8 cellular contexts compared by ENCODE assay signal in the genomic region with DNA sequence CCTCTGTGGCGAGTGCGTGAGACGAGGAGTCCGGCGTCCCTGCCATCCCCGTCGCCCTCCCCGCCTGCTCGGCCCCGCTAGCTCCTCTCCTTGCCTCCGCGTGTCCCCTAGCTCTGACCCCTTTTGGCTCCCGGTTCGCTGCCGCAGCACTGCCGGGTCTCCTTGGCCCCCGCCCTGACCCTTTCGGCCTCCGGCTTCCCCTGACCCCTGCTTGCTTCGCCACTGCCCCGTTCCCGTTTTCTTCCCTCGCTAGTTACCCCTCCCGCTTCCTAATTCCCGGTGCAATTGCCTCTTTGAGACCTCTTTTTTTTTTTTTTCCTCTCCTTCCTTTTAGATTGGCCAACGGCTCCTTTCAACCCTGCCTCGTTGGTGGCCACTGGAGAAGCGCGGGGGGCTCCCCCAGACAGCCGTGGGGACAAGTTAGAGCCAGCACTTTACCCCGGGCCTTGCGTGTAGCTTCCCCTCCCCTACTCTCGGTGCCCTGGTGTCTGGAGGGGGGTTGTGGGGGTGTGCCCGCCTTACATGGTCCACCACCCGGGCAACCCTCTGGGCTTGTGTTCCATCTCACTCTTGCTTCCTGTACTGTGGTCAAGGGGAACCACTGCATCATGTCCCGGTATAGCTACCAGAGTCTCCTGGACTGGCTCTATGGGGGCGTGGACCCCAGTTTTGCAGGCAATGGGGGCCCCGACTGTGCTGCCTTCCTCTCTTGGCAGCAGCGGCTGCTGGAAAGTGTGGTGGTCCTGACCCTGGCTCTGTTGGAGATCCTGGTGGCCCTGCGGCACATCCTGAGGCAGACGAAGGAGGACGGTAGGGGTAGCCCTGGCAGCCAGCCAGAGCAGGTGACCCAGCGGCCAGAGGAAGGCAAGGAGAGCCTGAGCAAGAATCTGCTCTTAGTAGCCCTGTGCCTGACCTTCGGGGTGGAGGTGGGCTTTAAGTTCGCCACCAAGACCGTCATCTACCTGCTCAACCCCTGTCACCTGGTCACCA. TPM values are rescaled to one million over a fixed set of nuclear protein-coding genes. Genes with fewer than 3 reads are reported as not detected.
A peak's percentile ranks its signal among the peaks of the same experiment; 100 is the strongest.
DNase-seq lines count a peak whose midpoint lies in the region; ATAC-seq and TF ChIP-seq lines count a peak whose summit lies in the region.

No MANE protein-coding gene starts in this region.

- H3K9ac ChIP-seq in neuronal stem cell (ENCODE audit: low read depth, low read length, poor library complexity) = peak overlapping the region; percentile 88

- H3K4me3 ChIP-seq in GM12875 (ENCODE audit: low read depth, low read length) (peak overlapping the region; percentile 70), fibroblast of mammary gland (ENCODE audit: control insufficient read depth, low read depth, low read length) (peak overlapping the region; percentile 62), neuronal stem cell (ENCODE audit: low read length in 2 of 2) (peak overlapping the region; percentile 62 to 92)

- no peak overlapping the region for H2AK5ac ChIP-seq in neuronal stem cell (ENCODE audit: low read depth, low read length)

- H3K23ac ChIP-seq in neuronal stem cell (ENCODE audit: low read depth, low read length, poor library complexity) = no peak overlapping the region

- no peak overlapping the region for H4K91ac ChIP-seq in neuronal stem cell (ENCODE audit: low read depth, low read length, poor library complexity)

- H2BK12ac ChIP-seq in neuronal stem cell (ENCODE audit: low read length) = peak overlapping the region; percentile 41

- no peak overlapping the region for H2BK5ac ChIP-seq in neuronal stem cell (ENCODE audit: low read length)

- peak overlapping the region; percentile 51 for H3K27ac ChIP-seq in neuronal stem cell (replicated peaks; ENCODE audit: low read length)

- peaks cover 4% of the 10 kb centered on the region for H3K79me1 ChIP-seq in neuronal stem cell (ENCODE audit: low read depth, low read length)

- no peak overlapping the region for H4K8ac ChIP-seq in neuronal stem cell (ENCODE audit: low read depth, low read length)

- H3K4ac ChIP-seq in neuronal stem cell (ENCODE audit: low read length) = no peak overlapping the region

- H3K27me3 ChIP-seq in neuronal stem cell (ENCODE audit: control insufficient read depth in 3 of 3, insufficient read depth in 3 of 3, low read depth in 1 of 3, low read length in 3 of 3) = peaks cover 0 to 3% (median 0%) of the 10 kb centered on the region in 3 experiments

- peak; percentile 29 for DNase-seq in activated CD4-positive, CD25-positive, alpha-beta regulatory T cell treated with anti-CD3 and anti-CD28 coated beads, Interleukin-2, amount 50 U/mL, for 72 hours
- peak; percentile 24 for DNase-seq in fibroblast of mammary gland (ENCODE audit: low read depth)
- no peak for DNase-seq in neuronal stem cell (ENCODE audit: low spot score)

- H3K4me1 ChIP-seq in neuronal stem cell (ENCODE audit: control insufficient read depth in 2 of 2, insufficient read depth in 1 of 2, low read depth in 1 of 2, low read length in 2 of 2) = peaks cover 7 to 10% of the 10 kb centered on the region in 2 donors

- H2BK120ac ChIP-seq in neuronal stem cell (ENCODE audit: low read depth, low read length) = no peak overlapping the region

- H3K36me3 ChIP-seq in neuronal stem cell (replicated peaks in 1 of 2; ENCODE audit: control insufficient read depth in 2 of 2, insufficient read depth in 2 of 2, low read length in 2 of 2) = peaks cover 0 to 5% of the 10 kb centered on the region in 2 donors

- no peak overlapping the region for H2BK15ac ChIP-seq in neuronal stem cell (ENCODE audit: low read length)

- H3K9me3 ChIP-seq in neuronal stem cell (replicated peaks in 1 of 2; ENCODE audit: control insufficient read depth in 2 of 2, insufficient read depth in 1 of 2, low read depth in 1 of 2, low read length in 2 of 2) = no peaks in the 10 kb centered on the region

- peak overlapping the region; percentile 76 for H3K18ac ChIP-seq in neuronal stem cell (ENCODE audit: low read length)

- TF ChIP-seq CTCF in GM12875 (IDR thresholded peaks at IDR 0.05; ENCODE audit: borderline replicate concordance, insufficient read depth, low read depth, low read length) (no peak), fibroblast of mammary gland (conservative IDR thresholded peaks at IDR 0.05; ENCODE audit: control insufficient read depth, insufficient read depth, low read depth, low read length) (no peak)

- peak overlapping the region; percentile 90 for H2AFZ ChIP-seq in neuronal stem cell (ENCODE audit: low read length)

- ATAC-seq in HG03097 (IDR thresholded peaks at IDR 0.05; ENCODE audit: low FRiP score, unreplicated experiment) (peak; percentile 2), HG03139 (IDR thresholded peaks at IDR 0.05; ENCODE audit: unreplicated experiment) (no peak), GM19463 (IDR thresholded peaks at IDR 0.05; ENCODE audit: unreplicated experiment) (no peak), HG03196 (IDR thresholded peaks at IDR 0.05; ENCODE audit: unreplicated experiment) (no peak)

- WGBS in neuronal stem cell (ENCODE audit: extremely low coverage in 2 of 2, insufficient read length in 2 of 2, insufficient replicate concordance in 1 of 2), 2 donors = no CpG with 5 or more reads among the region's 46 CpGs

- peak overlapping the region; percentile 54 for H3K4me2 ChIP-seq in neuronal stem cell (ENCODE audit: insufficient read depth, low read length, poor library complexity, severe bottlenecking)

- H3K14ac ChIP-seq in neuronal stem cell (ENCODE audit: low read length) = peak overlapping the region; percentile 89

RNA-seq across cellular contexts. Expression of gene TMEM164, which starts 0.5 kb away (rescaled TPM):
- 11.3 TPM for polyA plus RNA-seq in neuronal stem cell (2013, experiment 1 of 2)
- polyA plus RNA-seq in neuronal stem cell (2013, experiment 2 of 2) = 11.5 TPM
